Comparison of ENCODE assay signal across 9 cellular contexts in genomic region chr14:49896956-49897355, GRCh38. TPM values are rescaled to one million over a fixed set of nuclear protein-coding genes. Genes with fewer than 3 reads are reported as not detected.
DNase-seq lines count a peak whose midpoint lies in the region; FAIRE-seq and TF ChIP-seq lines count a peak whose summit lies in the region.
"Had no signal": no experiment of that assay in that cellular context is flagged by ENCODE, and none has a peak within 500 bp of the region (broad histone marks: within the 10 kb centered on the region; RNA-seq: fewer than 3 reads in every experiment).

No MANE protein-coding gene starts in this region.

- intact Hi-C loops in CD4-positive, alpha-beta memory T cell (cut with micrococcal nuclease), result no loop called here
- intact Hi-C loops in dendritic cell treated with granulocyte-macrophage colony-stimulating factor and Interleukin-4, amounts not matched to agents 40 ng/mL and 50 ng/mL, for 4 days (cut with micrococcal nuclease), result loop anchor here (5.0 kb wide), 1 partner anchor 35 kb away; no protein-coding TSS in a partner anchor
- intact Hi-C loops in posterior vena cava (cut with DNase I), result loop anchor here in 1 of 2 donors (10.0 kb wide), 1 partner anchor 108 kb away; no protein-coding TSS in a partner anchor

- no peaks in the 10 kb centered on the region for H3K27me3 Mint-ChIP-seq in CD4-positive, alpha-beta memory T cell
- no peaks in the 10 kb centered on the region for H3K27me3 Mint-ChIP-seq in dendritic cell treated with granulocyte-macrophage colony-stimulating factor and Interleukin-4, amounts not matched to agents 40 ng/mL and 50 ng/mL, for 4 days
- H3K27me3 Mint-ChIP-seq in osteocyte (ENCODE audit: unreplicated experiment), result no peaks in the 10 kb centered on the region

- H3K9me3 ChIP-seq in CD4-positive, alpha-beta memory T cell (ENCODE audit: control insufficient read depth in 1 of 2, low read length in 2 of 2), result no peaks in the 10 kb centered on the region
- H3K9me3 ChIP-seq: neutrophil had no signal

- peaks cover 20 to 63% (median 35%) of the 10 kb centered on the region in 4 donors for H3K4me1 Mint-ChIP-seq in CD4-positive, alpha-beta memory T cell
- peaks cover 38% of the 10 kb centered on the region for H3K4me1 Mint-ChIP-seq in dendritic cell treated with granulocyte-macrophage colony-stimulating factor and Interleukin-4, amounts not matched to agents 40 ng/mL and 50 ng/mL, for 4 days (ENCODE audit: low read depth)
- H3K4me1 Mint-ChIP-seq in osteocyte (ENCODE audit: unreplicated experiment), result peaks cover 52% of the 10 kb centered on the region

- peak overlapping the region; percentile 78 to 99 (median 88) for H3K4me3 Mint-ChIP-seq in CD4-positive, alpha-beta memory T cell
- H3K4me3 Mint-ChIP-seq in dendritic cell treated with granulocyte-macrophage colony-stimulating factor and Interleukin-4, amounts not matched to agents 40 ng/mL and 50 ng/mL, for 4 days, result peak overlapping the region; percentile 59
- H3K4me3 Mint-ChIP-seq in osteocyte (ENCODE audit: unreplicated experiment), result peak overlapping the region; percentile 89

- TF ChIP-seq POLR2A in NB4 (IDR thresholded peaks at IDR 0.05; ENCODE audit: extremely low read depth, insufficient read length) (no peak), GM12891 (IDR thresholded peaks at IDR 0.05; ENCODE audit: low read depth, low read length) (no peak)

- CTCF ChIA-PET in CD4-positive, alpha-beta memory T cell (lab: Charles Lee; ENCODE audit: partially characterized antibody), result interaction anchor here (0.6 to 1.0 kb wide), 4 partner anchors 17 to 80 kb away, joined by 3 read pairs; no protein-coding TSS in a partner anchor

- peaks cover 0 to 1% (median 0%) of the 10 kb centered on the region in 8 donors for H3K9me3 Mint-ChIP-seq in CD4-positive, alpha-beta memory T cell
- no peaks in the 10 kb centered on the region for H3K9me3 Mint-ChIP-seq in dendritic cell treated with granulocyte-macrophage colony-stimulating factor and Interleukin-4, amounts not matched to agents 40 ng/mL and 50 ng/mL, for 4 days
- H3K9me3 Mint-ChIP-seq in osteocyte (ENCODE audit: unreplicated experiment), result no peaks in the 10 kb centered on the region

- peak overlapping the region; percentile 70 to 99 (median 91) for H3K27ac Mint-ChIP-seq in CD4-positive, alpha-beta memory T cell
- peak overlapping the region; percentile 99 for H3K27ac Mint-ChIP-seq in dendritic cell treated with granulocyte-macrophage colony-stimulating factor and Interleukin-4, amounts not matched to agents 40 ng/mL and 50 ng/mL, for 4 days
- peak overlapping the region; percentile 78 for H3K27ac Mint-ChIP-seq in osteocyte (ENCODE audit: unreplicated experiment)

- peaks cover 40 to 44% of the 10 kb centered on the region in 2 donors for H3K36me3 Mint-ChIP-seq in CD4-positive, alpha-beta memory T cell
- H3K36me3 Mint-ChIP-seq in dendritic cell treated with granulocyte-macrophage colony-stimulating factor and Interleukin-4, amounts not matched to agents 40 ng/mL and 50 ng/mL, for 4 days (ENCODE audit: low read depth), result peaks cover 67% of the 10 kb centered on the region
- peaks cover 36% of the 10 kb centered on the region for H3K36me3 Mint-ChIP-seq in osteocyte (ENCODE audit: unreplicated experiment)

- TF ChIP-seq CTCF in NB4 (IDR thresholded peaks at IDR 0.05; ENCODE audit: low read depth, low read length) (no peak), osteocyte (IDR thresholded peaks at IDR 0.05) (no peak)

- no peak for DNase-seq in CD4-positive, alpha-beta memory T cell
- DNase-seq in NB4 (ENCODE audit: low read depth) (peak; percentile 65), osteocyte (ENCODE audit: extremely low spot score, unreplicated experiment) (no peak), posterior vena cava (ENCODE audit: low spot score) (no peak), GM12891 (ENCODE audit: insufficient read length, low spot score) (no peak), iPS-NIHi7 (ENCODE audit: extremely low spot score) (no peak), hepatic stellate cell (ENCODE audit: low spot score) (no peak)

- peak overlapping the region in 1 of 2 donors; percentile 100 for H3K4me3 ChIP-seq in CD4-positive, alpha-beta memory T cell (ENCODE audit: low read length in 2 of 2)
- peak overlapping the region; percentile 97 for H3K4me3 ChIP-seq in NB4 (ENCODE audit: low read depth, low read length)

- POLR2A ChIA-PET in CD4-positive, alpha-beta memory T cell (lab: Charles Lee; ENCODE audit: partially characterized antibody), result interaction anchor here (1.3 to 1.4 kb wide), 4 partner anchors 35 to 165 kb away, joined by 7 to 9 read pairs (median 8); no protein-coding TSS in a partner anchor

- H3K36me3 ChIP-seq in CD4-positive, alpha-beta memory T cell (ENCODE audit: insufficient read depth, low read length), result peaks cover 20% of the 10 kb centered on the region

- FAIRE-seq in GM12891 (lab: Jason Lieb, UNC), result no peak

- H3K27ac ChIP-seq in CD4-positive, alpha-beta memory T cell (ENCODE audit: low read depth, low read length), result peak overlapping the region; percentile 98
- H3K27ac ChIP-seq: neutrophil had no signal

- H3K4me1 ChIP-seq in CD4-positive, alpha-beta memory T cell (ENCODE audit: insufficient read depth, low read length), result peaks cover 45% of the 10 kb centered on the region

- H3K27me3 ChIP-seq in CD4-positive, alpha-beta memory T cell (ENCODE audit: insufficient read depth, low read length), result no peaks in the 10 kb centered on the region
- H3K27me3 ChIP-seq: neutrophil had no signal

TF ChIP-seq in GM12891, 5 proteins besides CTCF, POLR2A, EP300 and RAD21:
- no peak for TF ChIP-seq POLR2AphosphoS5 (IDR thresholded peaks at IDR 0.05; ENCODE audit: low read depth, low read length)
- no peak for TF ChIP-seq TAF1 (IDR thresholded peaks at IDR 0.05; ENCODE audit: low read depth, low read length)
- no peak for TF ChIP-seq PAX5 (IDR thresholded peaks at IDR 0.05; ENCODE audit: insufficient read depth, low read length, severe bottlenecking)
- no peak for TF ChIP-seq SPI1 (IDR thresholded peaks at IDR 0.05; ENCODE audit: low read depth, low read length)
- no peak for TF ChIP-seq POU2F2 (IDR thresholded peaks at IDR 0.05; ENCODE audit: low read depth, low read length)

RNA-seq across cellular contexts. Expression of gene ARF6, which starts 4.1 kb away (rescaled TPM):
- 100 to 1,000 TPM; 116 to 124 TPM for total RNA-seq in CD4-positive, alpha-beta memory T cell
- polyA plus RNA-seq in CD4-positive, alpha-beta memory T cell, result 100 to 1,000 TPM; 157 to 164 TPM
- total RNA-seq in osteocyte, result 53.4 and 55.2 TPM in 2 replicates
- total RNA-seq in posterior vena cava, result 10 to 100 TPM; 55.8 to 58.9 TPM
- polyA plus RNA-seq in GM12891 (2012; ENCODE audit: low read depth, missing spikeins), result 46.5 TPM

RNA-seq across cellular contexts. Expression of gene NEMF, which starts 44.4 kb away (rescaled TPM):
- 100 to 1,000 TPM; 104 to 112 TPM for total RNA-seq in CD4-positive, alpha-beta memory T cell
- 10 to 100 TPM; 20.4 to 51.6 TPM for polyA plus RNA-seq in CD4-positive, alpha-beta memory T cell
- total RNA-seq in osteocyte, result 61.4 and 71.3 TPM in 2 replicates
- total RNA-seq in posterior vena cava, result 10 to 100 TPM; 49.3 to 61.4 TPM
- polyA plus RNA-seq in GM12891 (2012; ENCODE audit: low read depth, missing spikeins), result 33.7 TPM
